1 cellular context compared by ENCODE assay signal in genomic region chr1:202013601-202014000, GRCh38.
TF ChIP-seq lines count a peak whose summit lies in the region.

No MANE protein-coding gene starts in this region.

TF ChIP-seq in A549, 52 proteins besides CTCF, POLR2A, EP300 and RAD21:
- TF ChIP-seq PBX3 (IDR thresholded peaks at IDR 0.05) (no peak), HOXA7 (CRISPR knock-in tag; IDR thresholded peaks at IDR 0.05) (0 out of 2 replicates have a peak, but pooled peaks have one; percentile 64), RNF2 (IDR thresholded peaks at IDR 0.05; ENCODE audit: borderline replicate concordance, low read depth) (no peak)
